10 cellular contexts compared by ENCODE assay signal in genomic region chr4:2354127-2354526, GRCh38.
A peak's percentile ranks its signal among the peaks of the same experiment; 100 is the strongest.
DNase-seq lines count a peak whose midpoint lies in the region; ATAC-seq and TF ChIP-seq lines count a peak whose summit lies in the region.
"Had no signal": no experiment of that assay in that cellular context is flagged by ENCODE, and none has a peak within 500 bp of the region (broad histone marks: within the 10 kb centered on the region; RNA-seq: fewer than 3 reads in every experiment).

No MANE protein-coding gene starts in this region.

- TF ChIP-seq CTCF in DND-41 (IDR thresholded peaks at IDR 0.05; ENCODE audit: borderline replicate concordance, extremely low read depth, low read length, poor library complexity, severe bottlenecking) (peak; percentile 57), HFF-Myc (IDR thresholded peaks at IDR 0.05; ENCODE audit: low read depth, low read length, missing control alignments) (peak; percentile 49)

- H3K4me2 ChIP-seq in DND-41 (ENCODE audit: insufficient read depth, low read length) = no peak overlapping the region

- no peaks in the 10 kb centered on the region for H3K9me3 ChIP-seq in DND-41 (ENCODE audit: insufficient read depth, low read length, severe bottlenecking)

- H3K27ac Mint-ChIP-seq in naive B cell = peak overlapping the region in 3 of 6 donors; percentile 72 to 92 (median 75)
- H3K27ac Mint-ChIP-seq: T-helper 2 cell treated with Interferon-gamma antibody and Interleukin-4, amounts not matched to agents 5 μg/mL and 100 μg/mL, for 36 hours had no signal

- H3K4me1 Mint-ChIP-seq in naive B cell = peaks cover 4 to 19% (median 12%) of the 10 kb centered on the region in 3 donors

- H3K9me3 Mint-ChIP-seq in naive B cell = no peaks in the 10 kb centered on the region
- H3K9me3 Mint-ChIP-seq: T-helper 2 cell treated with Interferon-gamma antibody and Interleukin-4, amounts not matched to agents 5 μg/mL and 100 μg/mL, for 36 hours had no signal

- H3K9ac ChIP-seq in DND-41 (ENCODE audit: low read depth, low read length) = no peak overlapping the region

- no peaks in the 10 kb centered on the region for H3K36me3 ChIP-seq in DND-41 (ENCODE audit: insufficient read depth, low read length)

- no peak overlapping the region for H3K27ac ChIP-seq in DND-41 (ENCODE audit: low read length)

- H3K79me2 ChIP-seq in DND-41 (ENCODE audit: insufficient read depth, low read length) = no peaks in the 10 kb centered on the region

- H3K4me1 ChIP-seq in DND-41 (ENCODE audit: insufficient read depth, low read length) = no peaks in the 10 kb centered on the region

- H3K27me3 ChIP-seq in DND-41 (ENCODE audit: insufficient read depth, low read length, poor library complexity) = no peaks in the 10 kb centered on the region

- in situ Hi-C loops in T47D (cut with HindIII; ENCODE audit: low pct_unique_long_range_greater_than_20kb, low sequenced_read_pairs) = no loop called here

- H3K4me3 Mint-ChIP-seq in naive B cell = no peak overlapping the region
- H3K4me3 Mint-ChIP-seq: T-helper 2 cell treated with Interferon-gamma antibody and Interleukin-4, amounts not matched to agents 5 μg/mL and 100 μg/mL, for 36 hours had no signal

- no peaks in the 10 kb centered on the region for H4K20me1 ChIP-seq in DND-41 (ENCODE audit: insufficient read depth, low read length)

- H2AFZ ChIP-seq in DND-41 (ENCODE audit: low read depth, low read length) = no peak overlapping the region

- ATAC-seq in DND-41 (ENCODE audit: insufficient read depth, low read depth) (peak; percentile 64; the same call in 1 of the 3 replicates), naive B cell (ENCODE audit: low read depth in 2 of 2) (peak; percentile 43 to 44), HG03342 (IDR thresholded peaks at IDR 0.05; ENCODE audit: unreplicated experiment) (no peak)

- DNase-seq in DND-41 (peak; percentile 34), HFF-Myc (ENCODE audit: extremely low read depth, low read depth) (no peak), T47D (ENCODE audit: low read depth in 1 of 2, low spot score in 1 of 2) (peak; percentile 7 to 42), naive B cell (no peak), HuH-7 (ENCODE audit: low spot score) (no peak), NCI-H446 (lab: John Stamatoyannopoulos, UW) (no peak)
- no peak for DNase-seq in central memory CD4-positive, alpha-beta T cell
- DNase-seq: trophoblast cell had no signal

- H3K27me3 Mint-ChIP-seq in naive B cell = no peaks in the 10 kb centered on the region

- H3K4me3 ChIP-seq in DND-41 (ENCODE audit: low read depth in 1 of 2, low read length in 2 of 2) (no peak overlapping the region), HFF-Myc (replicated peaks; ENCODE audit: low read depth, low read length) (no peak overlapping the region)

- no peaks in the 10 kb centered on the region for H3K36me3 Mint-ChIP-seq in naive B cell

Comparison
In these comparisons a context has a peak if more than half of its experiments do, and no peak if none do; other contexts are left out.
1. DNase-seq: peak in DND-41 (single experiment) and T47D (2 of 2); none in HFF-Myc (single experiment), naive B cell (single experiment), HuH-7 (single experiment), central memory CD4-positive, alpha-beta T cell (single experiment) and NCI-H446 (0 of 2).